Comparison of ENCODE assay signal across 1 cellular context in the genomic region with DNA sequence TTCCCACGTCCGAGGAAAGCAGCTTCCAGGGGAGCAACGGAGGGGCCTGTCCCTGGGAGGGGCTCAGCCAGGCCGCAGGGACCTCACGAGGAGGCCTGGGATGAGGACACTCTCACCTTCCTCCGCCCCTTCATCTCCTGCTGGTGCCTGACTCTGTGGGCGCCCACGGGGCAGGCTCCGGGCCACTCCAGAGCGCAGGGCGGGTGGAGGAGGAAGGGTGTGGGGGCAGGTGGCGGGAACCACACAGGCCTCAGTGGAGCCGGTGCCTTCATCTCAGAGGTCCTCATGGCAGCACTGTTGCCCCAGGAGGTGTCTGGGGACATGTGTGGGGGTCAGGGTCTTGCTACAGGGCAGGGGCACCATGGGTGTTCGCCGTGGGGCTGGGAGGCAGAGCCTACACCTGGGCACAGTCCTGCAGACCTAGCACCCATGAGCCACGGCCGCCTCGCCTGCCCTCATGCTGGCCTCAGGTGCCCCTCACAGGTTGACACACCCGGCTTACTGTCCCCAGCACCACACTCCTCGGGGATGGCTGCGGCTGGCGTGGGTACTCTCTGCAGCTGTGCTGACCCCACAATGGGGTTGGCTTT.
TF ChIP-seq lines count a peak whose summit lies in the region.

No MANE protein-coding gene starts in this region.

TF ChIP-seq in K562, 482 proteins besides CTCF, POLR2A, EP300 and RAD21:
- no peak for TF ChIP-seq KDM5B (IDR thresholded peaks at IDR 0.05; ENCODE audit: insufficient replicate concordance, low read depth, low read length)
- no peak for TF ChIP-seq PTBP1 (IDR thresholded peaks at IDR 0.05; ENCODE audit: low read depth, low read length)
- TF ChIP-seq JUN (IDR thresholded peaks at IDR 0.05; ENCODE audit: borderline replicate concordance, low read depth, low read length) = no peak
- no peak for TF ChIP-seq JUN (CRISPR knock-in tag; IDR thresholded peaks at IDR 0.05; ENCODE audit: borderline replicate concordance)
- TF ChIP-seq, protein P1, sequence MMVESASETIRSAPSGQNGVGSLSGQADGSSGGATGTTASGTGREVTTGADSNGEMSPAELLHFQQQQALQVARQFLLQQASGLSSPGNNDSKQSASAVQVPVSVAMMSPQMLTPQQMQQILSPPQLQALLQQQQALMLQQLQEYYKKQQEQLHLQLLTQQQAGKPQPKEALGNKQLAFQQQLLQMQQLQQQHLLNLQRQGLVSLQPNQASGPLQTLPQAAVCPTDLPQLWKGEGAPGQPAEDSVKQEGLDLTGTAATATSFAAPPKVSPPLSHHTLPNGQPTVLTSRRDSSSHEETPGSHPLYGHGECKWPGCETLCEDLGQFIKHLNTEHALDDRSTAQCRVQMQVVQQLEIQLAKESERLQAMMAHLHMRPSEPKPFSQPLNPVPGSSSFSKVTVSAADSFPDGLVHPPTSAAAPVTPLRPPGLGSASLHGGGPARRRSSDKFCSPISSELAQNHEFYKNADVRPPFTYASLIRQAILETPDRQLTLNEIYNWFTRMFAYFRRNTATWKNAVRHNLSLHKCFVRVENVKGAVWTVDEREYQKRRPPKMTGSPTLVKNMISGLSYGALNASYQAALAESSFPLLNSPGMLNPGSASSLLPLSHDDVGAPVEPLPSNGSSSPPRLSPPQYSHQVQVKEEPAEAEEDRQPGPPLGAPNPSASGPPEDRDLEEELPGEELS (CRISPR knock-in tag; IDR thresholded peaks at IDR 0.05; ENCODE audit: borderline replicate concordance) = no peak
- no peak for TF ChIP-seq POU5F1 (IDR thresholded peaks at IDR 0.05; ENCODE audit: borderline replicate concordance, low read depth, low read length, partially characterized antibody)
- TF ChIP-seq ZNF354B (CRISPR knock-in tag; IDR thresholded peaks at IDR 0.05) = no peak
- no peak for TF ChIP-seq ZNF324 (CRISPR knock-in tag; IDR thresholded peaks at IDR 0.05)
- no peak for TF ChIP-seq NUFIP1 (IDR thresholded peaks at IDR 0.05; ENCODE audit: partially characterized antibody)
- TF ChIP-seq EGR1 (conservative IDR thresholded peaks at IDR 0.05) = no peak
- no peak for TF ChIP-seq BRF1 (IDR thresholded peaks at IDR 0.05; ENCODE audit: borderline replicate concordance, extremely low read depth, insufficient read length)
- TF ChIP-seq MTA2 (IDR thresholded peaks at IDR 0.05; ENCODE audit: low read depth) = no peak
- TF ChIP-seq CAMTA2 (CRISPR knock-in tag; conservative IDR thresholded peaks at IDR 0.05) = no peak
- no peak for TF ChIP-seq HDAC8 (tag; IDR thresholded peaks at IDR 0.05)
